In genomic region chr2:219567131-219567530, GRCh38 we compare ENCODE assay signal across 31 cellular contexts. TPM values are rescaled to one million over a fixed set of nuclear protein-coding genes. Genes with fewer than 3 reads are reported as not detected.
"Had no signal": no experiment of that assay in that cellular context is flagged by ENCODE, and none has a peak within 500 bp of the region (broad histone marks: within the 10 kb centered on the region; RNA-seq: fewer than 3 reads in every experiment).

No MANE protein-coding gene starts in this region.

- H2AFZ ChIP-seq: hepatocyte had no signal

- H3K9me3 Mint-ChIP-seq: activated naive CD4-positive, alpha-beta T cell treated with anti-CD3 and anti-CD28 coated beads, Interleukin-2, amount 10 ng/mL, durations not matched to agents 7 days and 5 days; activated naive CD8-positive, alpha-beta T cell treated with anti-CD3 and anti-CD28 coated beads, Interleukin-2, amount 10 ng/mL, durations not matched to agents 7 days and 5 days; activated T-helper 1 cell treated with anti-CD3 and anti-CD28 coated beads, Interleukin-12 subunit alpha, Interleukin-12 subunit beta, Interleukin-2, Interleukin-4 antibody, amounts not matched to agents 30 ng/mL and 10 ng/mL and 1 ng/mL, durations not matched to agents 14 hours and 24 hours and 36 hours; brain; natural killer cell had no signal

- H3K4me3 ChIP-seq: ascending aorta, cardiac muscle cell, coronary artery, dorsolateral prefrontal cortex, gastroesophageal sphincter, hepatocyte, ovary, sigmoid colon, stomach, suprapubic skin, tibial artery had no signal

- H3K36me3 ChIP-seq: neutrophil, ovary had no signal

- DNase-seq: activated CD4-positive, alpha-beta T cell treated with anti-CD3 and anti-CD28 coated beads for 4 hours; activated CD4-positive, alpha-beta T cell treated with anti-CD3 and anti-CD28 coated beads, Interleukin-2, amount 50 U/mL, for 4 hours; activated effector memory CD4-positive, alpha-beta T cell treated with anti-CD3 and anti-CD28 coated beads, Interleukin-2, amount 50 U/mL, for 16 hours; activated naive CD4-positive, alpha-beta T cell treated with anti-CD3 and anti-CD28 coated beads, Interleukin-2, amount 10 ng/mL, durations not matched to agents 7 days and 5 days; activated naive CD8-positive, alpha-beta T cell treated with anti-CD3 and anti-CD28 coated beads, Interleukin-2, amount 10 ng/mL, durations not matched to agents 7 days and 5 days; dorsolateral prefrontal cortex; islet precursor cell; left cardiac atrium; midbrain; natural killer cell; sigmoid colon; small intestine; stimulated activated CD4-positive, alpha-beta T cell treated with anti-CD3 and anti-CD28 coated beads, Interleukin-1b, Interleukin-23, amount 100 ng/mL, for 48 hours; stimulated activated CD4-positive, alpha-beta T cell treated with anti-CD3 and anti-CD28 coated beads, Interleukin-4, amount 100 ng/mL, for 4 hours; stimulated activated CD8-positive, alpha-beta memory T cell treated with anti-CD3 and anti-CD28 coated beads, Interleukin-4, amount 100 ng/mL, for 48 hours; stimulated activated naive B cell treated with anti-CD40 and anti-IgM and Interleukin-4, amounts not matched to agents 10 μg/mL and 1 μg/mL and 100 μg/mL, for 72 hours; stomach; tibial artery had no signal

- H3K27me3 ChIP-seq: ascending aorta, cardiac muscle cell, gastroesophageal sphincter, hepatocyte, ovary, sigmoid colon, suprapubic skin, tibial artery had no signal

- H3K9me3 ChIP-seq: ascending aorta, gastroesophageal sphincter, neutrophil, ovary, sigmoid colon, stomach, suprapubic skin, tibial artery had no signal

- H3K36me3 Mint-ChIP-seq: activated naive CD4-positive, alpha-beta T cell treated with anti-CD3 and anti-CD28 coated beads, Interleukin-2, amount 10 ng/mL, durations not matched to agents 7 days and 5 days; activated naive CD8-positive, alpha-beta T cell treated with anti-CD3 and anti-CD28 coated beads, Interleukin-2, amount 10 ng/mL, durations not matched to agents 7 days and 5 days; natural killer cell; stimulated activated naive B cell treated with anti-CD40 and anti-IgM and Interleukin-4, amounts not matched to agents 10 μg/mL and 1 μg/mL and 100 μg/mL, for 72 hours had no signal

- H3K27ac Mint-ChIP-seq: activated naive CD4-positive, alpha-beta T cell treated with anti-CD3 and anti-CD28 coated beads, Interleukin-2, amount 10 ng/mL, durations not matched to agents 7 days and 5 days; activated naive CD8-positive, alpha-beta T cell treated with anti-CD3 and anti-CD28 coated beads, Interleukin-2, amount 10 ng/mL, durations not matched to agents 7 days and 5 days; activated T-helper 1 cell treated with anti-CD3 and anti-CD28 coated beads, Interleukin-12 subunit alpha, Interleukin-12 subunit beta, Interleukin-2, Interleukin-4 antibody, amounts not matched to agents 30 ng/mL and 10 ng/mL and 1 ng/mL, durations not matched to agents 14 hours and 24 hours and 36 hours; natural killer cell; progenitor cell of endocrine pancreas; stimulated activated naive B cell treated with anti-CD40 and anti-IgM and Interleukin-4, amounts not matched to agents 10 μg/mL and 1 μg/mL and 100 μg/mL, for 72 hours had no signal

- H3K4me2 ChIP-seq: hepatocyte had no signal

- ATAC-seq: gastroesophageal sphincter; left cardiac atrium; natural killer cell; stimulated activated naive B cell treated with anti-CD40 and anti-IgM and Interleukin-4, amounts not matched to agents 10 μg/mL and 1 μg/mL and 100 μg/mL, for 72 hours had no signal

- H3K27ac ChIP-seq: ascending aorta, cardiac muscle cell, coronary artery, dorsolateral prefrontal cortex, gastroesophageal sphincter, hepatocyte, neutrophil, ovary, sigmoid colon, stomach, suprapubic skin, tibial artery had no signal

- H3K4me1 Mint-ChIP-seq: activated naive CD8-positive, alpha-beta T cell treated with anti-CD3 and anti-CD28 coated beads, Interleukin-2, amount 10 ng/mL, durations not matched to agents 7 days and 5 days; natural killer cell had no signal

- H3K4me3 Mint-ChIP-seq: activated naive CD4-positive, alpha-beta T cell treated with anti-CD3 and anti-CD28 coated beads, Interleukin-2, amount 10 ng/mL, durations not matched to agents 7 days and 5 days; activated naive CD8-positive, alpha-beta T cell treated with anti-CD3 and anti-CD28 coated beads, Interleukin-2, amount 10 ng/mL, durations not matched to agents 7 days and 5 days; activated T-helper 1 cell treated with anti-CD3 and anti-CD28 coated beads, Interleukin-12 subunit alpha, Interleukin-12 subunit beta, Interleukin-2, Interleukin-4 antibody, amounts not matched to agents 30 ng/mL and 10 ng/mL and 1 ng/mL, durations not matched to agents 14 hours and 24 hours and 36 hours; natural killer cell; stimulated activated naive B cell treated with anti-CD40 and anti-IgM and Interleukin-4, amounts not matched to agents 10 μg/mL and 1 μg/mL and 100 μg/mL, for 72 hours had no signal

RNA-seq across cellular contexts. Expression of gene OBSL1, which starts 4.2 kb away (rescaled TPM):
- total RNA-seq: activated naive CD8-positive, alpha-beta T cell treated with anti-CD3 and anti-CD28 coated beads, Interleukin-2, amount 10 ng/mL, durations not matched to agents 7 days and 5 days had no signal

RNA-seq across cellular contexts. Expression of gene INHA, which starts 5.0 kb away (rescaled TPM):
- total RNA-seq: activated naive CD8-positive, alpha-beta T cell treated with anti-CD3 and anti-CD28 coated beads, Interleukin-2, amount 10 ng/mL, durations not matched to agents 7 days and 5 days; activated T-helper 1 cell treated with anti-CD3 and anti-CD28 coated beads, Interleukin-12 subunit alpha, Interleukin-12 subunit beta, Interleukin-2, Interleukin-4 antibody, amounts not matched to agents 30 ng/mL and 10 ng/mL and 1 ng/mL, durations not matched to agents 14 hours and 24 hours and 36 hours; ascending aorta; endothelial cell of umbilical vein; natural killer cell; T-helper 1 cell treated with Interleukin-12 subunit alpha and Interleukin-12 subunit beta and Interleukin-4 antibody, amounts not matched to agents 30 ng/mL and 1 ng/mL, for 36 hours had no signal

RNA-seq across cellular contexts. Expression of gene TMEM198, which starts 23.3 kb away (rescaled TPM):
- total RNA-seq: endothelial cell of umbilical vein had no signal
- polyA plus RNA-seq: endothelial cell of umbilical vein had no signal
